ENCODE assay signal across 8 cellular contexts in genomic region chr7:142323706-142324105, GRCh38.
DNase-seq lines count a peak whose midpoint lies in the region; ATAC-seq and TF ChIP-seq lines count a peak whose summit lies in the region.

No MANE protein-coding gene starts in this region.

- no peak overlapping the region for H2BK5ac ChIP-seq in H9 (ENCODE audit: insufficient read length, low read length)

- no peak overlapping the region for H4K5ac ChIP-seq in H9 (ENCODE audit: insufficient read length, low read depth, low read length)

- no peak overlapping the region for H2BK15ac ChIP-seq in H9 (ENCODE audit: low read depth, low read length)

- H3K4me2 ChIP-seq in H9 (ENCODE audit: insufficient read depth, insufficient read length, low read length), result no peak overlapping the region

- H3K27me3 Mint-ChIP-seq in Caco-2 (ENCODE audit: insufficient read depth, unreplicated experiment) (peaks cover 11% of the 10 kb centered on the region), H9 (ENCODE audit: low read depth) (no peaks in the 10 kb centered on the region; the same call in 1 of the 2 replicates)
- peaks cover 4% of the 10 kb centered on the region for H3K27me3 Mint-ChIP-seq in T-helper 1 cell treated with Interleukin-12 subunit alpha and Interleukin-12 subunit beta and Interleukin-4 antibody, amounts not matched to agents 30 μg/mL and 1 μg/mL, for 36 hours (ENCODE audit: low read depth)

- H4K91ac ChIP-seq in H9 (ENCODE audit: insufficient read length, low read depth, low read length), result no peak overlapping the region

- H2AFZ ChIP-seq in H9 (ENCODE audit: low read length), result no peak overlapping the region

- no peak overlapping the region for H4K8ac ChIP-seq in H9 (replicated peaks; ENCODE audit: insufficient read length, low read depth, low read length)

- no peak overlapping the region for H2BK120ac ChIP-seq in H9 (ENCODE audit: low read depth, low read length, poor library complexity, severe bottlenecking)

- H3K56ac ChIP-seq in H9 (ENCODE audit: insufficient read length, low read depth, low read length), result no peak overlapping the region

- no peak overlapping the region for H3K9ac ChIP-seq in H9 (ENCODE audit: extremely low read depth, insufficient read length, low read length)

- H3K4me1 ChIP-seq in Caco-2, result peaks cover 2% of the 10 kb centered on the region
- no peaks in the 10 kb centered on the region; the same call in 1 of the 2 replicates for H3K4me1 ChIP-seq in H9 (ENCODE audit: insufficient read depth, low read length)

- H3T11ph ChIP-seq in H9 (ENCODE audit: low read length), result no peak overlapping the region

- no peaks in the 10 kb centered on the region for H4K20me1 ChIP-seq in H9 (ENCODE audit: control insufficient read depth, insufficient read depth, insufficient read length)

- no peak overlapping the region for H3K18ac ChIP-seq in H9 (ENCODE audit: insufficient read length, low read depth, low read length)

- H3K27ac ChIP-seq in H9 (ENCODE audit: insufficient read length, low read depth, low read length), result no peak overlapping the region
- H3K27ac ChIP-seq in dorsolateral prefrontal cortex, result no peak overlapping the region

- H3K36me3 Mint-ChIP-seq in Caco-2 (ENCODE audit: insufficient read depth, unreplicated experiment) (no peaks in the 10 kb centered on the region), H9 (ENCODE audit: insufficient read depth in 1 of 3, low read depth in 3 of 3) (no peaks in the 10 kb centered on the region)
- no peaks in the 10 kb centered on the region for H3K36me3 Mint-ChIP-seq in T-helper 1 cell treated with Interleukin-12 subunit alpha and Interleukin-12 subunit beta and Interleukin-4 antibody, amounts not matched to agents 30 μg/mL and 1 μg/mL, for 36 hours (ENCODE audit: low read depth)

- no peak overlapping the region for H2BK20ac ChIP-seq in H9 (ENCODE audit: low read depth, low read length, poor library complexity, severe bottlenecking)

- no peak overlapping the region for H2BK12ac ChIP-seq in H9 (ENCODE audit: insufficient read length, low read depth, low read length)

- H3K27me3 ChIP-seq in Caco-2 (replicated peaks; ENCODE audit: control insufficient read depth, insufficient read depth, low read length) (no peaks in the 10 kb centered on the region), H9 (ENCODE audit: insufficient read depth, low read length) (no peaks in the 10 kb centered on the region), dorsolateral prefrontal cortex (peaks cover 0 to 4% (median 0%) of the 10 kb centered on the region in 45 donors)

- H3K23me2 ChIP-seq in H9 (ENCODE audit: insufficient read length, low read depth, low read length, poor library complexity, severe bottlenecking), result no peaks in the 10 kb centered on the region

- intact Hi-C loops in Caco-2 (cut with micrococcal nuclease; ENCODE audit: unreplicated experiment) (no loop called here), dorsolateral prefrontal cortex (cut with DNase I) (loop anchor here (5.0 to 10.0 kb wide), 2 partner anchors 134 to 161 kb away; no protein-coding TSS in a partner anchor)

- no peak for ATAC-seq in GM19455 (IDR thresholded peaks at IDR 0.05; ENCODE audit: unreplicated experiment)

- DNase-seq in Caco-2 (peak; percentile 67 to 71), H9 (peak; percentile 88), dorsolateral prefrontal cortex (peak in 9 of 10 donors; percentile 45 to 81 (median 63)), putamen (ENCODE audit: low spot score) (peak; percentile 31), NCI-H1436 treated with DMSO at 0.1 percent for 48 hours (lab: John Stamatoyannopoulos, UW) (no peak), SW 1271 (lab: John Stamatoyannopoulos, UW) (no peak)

- H3K23ac ChIP-seq in H9 (ENCODE audit: insufficient read length, low read depth, low read length), result no peak overlapping the region

- POLR2A ChIA-PET in Caco-2 (lab: Charles Lee), result no interaction called here

- H3K79me2 ChIP-seq in H9 (ENCODE audit: insufficient read depth, low read length), result no peaks in the 10 kb centered on the region

- TF ChIP-seq CTCF in Caco-2 (IDR thresholded peaks at IDR 0.05; ENCODE audit: insufficient read depth in 1 of 2, low read depth in 1 of 2, low read length in 1 of 2, severe bottlenecking in 1 of 2, unreplicated experiment in 1 of 2) (peak; percentile 61 to 76), H9 (conservative IDR thresholded peaks at IDR 0.05) (peak; percentile 88), dorsolateral prefrontal cortex (IDR thresholded peaks at IDR 0.05 in 54 of 56, conservative IDR thresholded peaks at IDR 0.05 in 2 of 56; ENCODE audit: low read depth in 1 of 56, partially characterized antibody in 56 of 56) (peak in 54 of 56 donors; percentile 16 to 83 (median 59))

- H3K9me3 ChIP-seq in Caco-2, result no peaks in the 10 kb centered on the region
- H3K9me3 ChIP-seq in H9 (ENCODE audit: control insufficient read depth, low read depth, low read length), result no peaks in the 10 kb centered on the region

- H3K4me3 ChIP-seq in Caco-2 (ENCODE audit: low read depth, low read length), result no peak overlapping the region
- no peak overlapping the region for H3K4me3 ChIP-seq in dorsolateral prefrontal cortex

- WGBS in H9 (ENCODE audit: extremely low coverage, insufficient read length, low lambda C conversion rate), result no CpG with 5 or more reads among the region's 4 CpGs

- CTCF ChIA-PET in Caco-2 (lab: Charles Lee), result interaction anchor here (0.6 to 1.4 kb wide), 12 partner anchors 9 to 632 kb away, joined by 3 to 6 read pairs (median 3); no protein-coding TSS in a partner anchor

- no peak overlapping the region for H3K4ac ChIP-seq in H9 (ENCODE audit: low read depth, low read length)

- no peak overlapping the region for H3K4me3 Mint-ChIP-seq in Caco-2 (ENCODE audit: unreplicated experiment)
- H3K4me3 Mint-ChIP-seq in H9, result no peak overlapping the region
- H3K4me3 Mint-ChIP-seq in T-helper 1 cell treated with Interleukin-12 subunit alpha and Interleukin-12 subunit beta and Interleukin-4 antibody, amounts not matched to agents 30 μg/mL and 1 μg/mL, for 36 hours, result no peak overlapping the region

- H3K14ac ChIP-seq in H9 (ENCODE audit: insufficient read depth, low read length), result no peak overlapping the region

- no peaks in the 10 kb centered on the region for H3K36me3 ChIP-seq in Caco-2 (ENCODE audit: control insufficient read depth, insufficient read depth, low read length)

- H3K4me1 Mint-ChIP-seq in Caco-2 (ENCODE audit: low read depth, unreplicated experiment) (peaks cover under 1% of the 10 kb centered on the region), H9 (peaks cover 22 to 27% of the 10 kb centered on the region in 2 experiments)
- H3K4me1 Mint-ChIP-seq in T-helper 1 cell treated with Interleukin-12 subunit alpha and Interleukin-12 subunit beta and Interleukin-4 antibody, amounts not matched to agents 30 μg/mL and 1 μg/mL, for 36 hours (ENCODE audit: low read depth), result peaks cover 9% of the 10 kb centered on the region

- no peaks in the 10 kb centered on the region for H3K79me1 ChIP-seq in H9 (ENCODE audit: insufficient read depth, low read depth, low read length, poor library complexity, severe bottlenecking)

- BruUV-seq in Caco-2 (replicated peaks; lab: Mats Ljungman, UMichigan), result no TSS peak

- H3K27ac Mint-ChIP-seq in Caco-2 (ENCODE audit: unreplicated experiment), result no peak overlapping the region
- H3K27ac Mint-ChIP-seq in H9, result peak overlapping the region in 2 of 3 experiments; percentile 21 to 59; a peak in 2 of 7 replicates
- peak overlapping the region; percentile 22 for H3K27ac Mint-ChIP-seq in T-helper 1 cell treated with Interleukin-12 subunit alpha and Interleukin-12 subunit beta and Interleukin-4 antibody, amounts not matched to agents 30 μg/mL and 1 μg/mL, for 36 hours

- H2AK5ac ChIP-seq in H9 (ENCODE audit: insufficient read length, low read length), result no peak overlapping the region

- H3K9me3 Mint-ChIP-seq in Caco-2 (ENCODE audit: unreplicated experiment), result no peaks in the 10 kb centered on the region
- no peaks in the 10 kb centered on the region for H3K9me3 Mint-ChIP-seq in H9
- no peaks in the 10 kb centered on the region for H3K9me3 Mint-ChIP-seq in T-helper 1 cell treated with Interleukin-12 subunit alpha and Interleukin-12 subunit beta and Interleukin-4 antibody, amounts not matched to agents 30 μg/mL and 1 μg/mL, for 36 hours

Comparison
In these comparisons a context has a peak if more than half of its experiments do, and no peak if none do; other contexts are left out.
1. DNase-seq: peak in Caco-2 (2 of 2), H9 (single experiment), dorsolateral prefrontal cortex (9 of 10) and putamen (single experiment); none in NCI-H1436 treated with DMSO at 0.1 percent for 48 hours (single experiment) and SW 1271 (0 of 2).
2. Peak in every context shown above with its lines, with median percentiles within 50 percentile points of each other: CTCF ChIP-seq.